1 cellular context compared by ENCODE assay signal in genomic region chr3:197258168-197258755, GRCh38.
TF ChIP-seq lines count a peak whose summit lies in the region.

No MANE protein-coding gene starts in this region.

TF ChIP-seq in neural cell, 6 proteins besides CTCF, POLR2A, EP300 and RAD21:
- no peak for TF ChIP-seq EZH2 (IDR thresholded peaks at IDR 0.05; ENCODE audit: borderline replicate concordance, insufficient read depth, low read length, poor library complexity, severe bottlenecking)
- TF ChIP-seq SMC3 (conservative IDR thresholded peaks at IDR 0.05; ENCODE audit: poor library complexity), result no peak
